ENCODE assay signal across 8 cellular contexts in genomic region chr2:156399224-156399949, GRCh38. TPM values are rescaled to one million over a fixed set of nuclear protein-coding genes. Genes with fewer than 3 reads are reported as not detected.
A peak's percentile ranks its signal among the peaks of the same experiment; 100 is the strongest.
DNase-seq lines count a peak whose midpoint lies in the region; ATAC-seq and FAIRE-seq lines count a peak whose summit lies in the region.

No MANE protein-coding gene starts in this region.

- peaks cover 21% of the 10 kb centered on the region for H3K4me1 Mint-ChIP-seq in activated T-helper 17 cell treated with anti-CD3 and anti-CD28 coated beads, Interleukin-2, amount 50 U/mL, for 72 hours

- peak overlapping the region; percentile 95 for H3K4me3 ChIP-seq in HUES48 (ENCODE audit: low read depth, low read length)
- peak overlapping the region; percentile 83; the same call in 1 of the 2 replicates for H3K4me3 ChIP-seq in iPS DF 6.9 (ENCODE audit: low read length)
- peak overlapping the region in 1 of 2 donors; percentile 75 for H3K4me3 ChIP-seq in small intestine (ENCODE audit: low read depth in 1 of 2, low read length in 2 of 2)

- H3K27ac ChIP-seq in HUES48 (ENCODE audit: low read depth, low read length) (no peak overlapping the region), iPS DF 6.9 (ENCODE audit: low read length) (no peak overlapping the region), small intestine (ENCODE audit: low read depth in 1 of 2, low read length in 1 of 2) (peak overlapping the region; percentile 5 to 41)

- WGBS in iPS DF 6.9 (ENCODE audit: insufficient coverage, insufficient read length) = no CpG with 5 or more reads among the region's 10 CpGs
- WGBS in small intestine, 3 donors = 27 to 44% (median 28%) methylated on average over 10 of the region's 10 CpGs

- H3K4me1 ChIP-seq in HUES48 (ENCODE audit: control insufficient read depth, insufficient read depth, low read length) (0 out of 2 replicates have a peak, but pooled peaks cover 2% of the 10 kb centered on the region), iPS DF 6.9 (ENCODE audit: control insufficient read depth, insufficient read depth, low read length) (no peaks in the 10 kb centered on the region; the same call in 1 of the 2 replicates), small intestine (ENCODE audit: control insufficient read depth in 2 of 2, insufficient read depth in 1 of 2, low read depth in 1 of 2, low read length in 1 of 2) (peaks cover 0 to 3% of the 10 kb centered on the region in 2 donors)

- H3K36me3 Mint-ChIP-seq in activated T-helper 17 cell treated with anti-CD3 and anti-CD28 coated beads, Interleukin-2, amount 50 U/mL, for 72 hours (ENCODE audit: low read depth) = peaks cover 19% of the 10 kb centered on the region

- no peak for ATAC-seq in activated T-helper 17 cell treated with anti-CD3 and anti-CD28 coated beads, Interleukin-2, amount 50 U/mL, for 72 hours (replicated peaks)
- ATAC-seq in GM19351 (IDR thresholded peaks at IDR 0.05; ENCODE audit: unreplicated experiment) = no peak

- no peaks in the 10 kb centered on the region for H3K9me3 ChIP-seq in HUES48 (ENCODE audit: control insufficient read depth, insufficient read depth, low read length)
- H3K9me3 ChIP-seq in iPS DF 6.9 (ENCODE audit: control insufficient read depth, insufficient read depth, low read length) = no peaks in the 10 kb centered on the region
- H3K9me3 ChIP-seq in small intestine (ENCODE audit: control insufficient read depth, low read depth) = no peaks in the 10 kb centered on the region

- no peaks in the 10 kb centered on the region for H3K36me3 ChIP-seq in HUES48 (ENCODE audit: control insufficient read depth, insufficient read depth, low read length)
- H3K36me3 ChIP-seq in iPS DF 6.9 (ENCODE audit: control insufficient read depth, insufficient read depth, low read length) = no peaks in the 10 kb centered on the region
- no peaks in the 10 kb centered on the region for H3K36me3 ChIP-seq in small intestine (ENCODE audit: control insufficient read depth in 2 of 2, insufficient read depth in 2 of 2, low read length in 2 of 2)

- H3K27me3 ChIP-seq in HUES48 (ENCODE audit: control insufficient read depth, insufficient read depth, low read length) = peaks cover 19% of the 10 kb centered on the region
- H3K27me3 ChIP-seq in iPS DF 6.9 (ENCODE audit: control insufficient read depth, insufficient read depth, low read length) = no peaks in the 10 kb centered on the region; the same call in 1 of the 2 replicates
- H3K27me3 ChIP-seq in small intestine (ENCODE audit: control insufficient read depth in 2 of 2, insufficient read depth in 2 of 2, low read length in 2 of 2) = no peaks in the 10 kb centered on the region

- FAIRE-seq in small intestine (lab: Jason Lieb, UNC) = no peak

- H3K27me3 Mint-ChIP-seq in activated T-helper 17 cell treated with anti-CD3 and anti-CD28 coated beads, Interleukin-2, amount 50 U/mL, for 72 hours = no peaks in the 10 kb centered on the region

- no peak overlapping the region for H3K9ac ChIP-seq in HUES48 (ENCODE audit: low read depth, low read length)

- H3K27ac Mint-ChIP-seq in activated T-helper 17 cell treated with anti-CD3 and anti-CD28 coated beads, Interleukin-2, amount 50 U/mL, for 72 hours = peak overlapping the region; percentile 99

- DNase-seq in EH (ENCODE audit: low read depth) = peak; percentile 50
- DNase-seq in iPS DF 6.9 (ENCODE audit: low read depth, low spot score) = no peak
- DNase-seq in small intestine = peak; percentile 17
- no peak for DNase-seq in DMS 273 treated with DMSO at 0.1 percent for 48 hours (lab: John Stamatoyannopoulos, UW)
- DNase-seq in stimulated activated CD4-positive, alpha-beta T cell treated with anti-CD3 and anti-CD28 coated beads, Interleukin-2, amount 100 ng/mL, for 48 hours = no peak

- peak overlapping the region; percentile 85 for H3K4me3 Mint-ChIP-seq in activated T-helper 17 cell treated with anti-CD3 and anti-CD28 coated beads, Interleukin-2, amount 50 U/mL, for 72 hours

- no peaks in the 10 kb centered on the region for H3K9me3 Mint-ChIP-seq in activated T-helper 17 cell treated with anti-CD3 and anti-CD28 coated beads, Interleukin-2, amount 50 U/mL, for 72 hours

RNA-seq across cellular contexts. Expression of gene GPD2, which starts 36.8 kb away (rescaled TPM):
- total RNA-seq in activated T-helper 17 cell treated with anti-CD3 and anti-CD28 coated beads, Interleukin-2, amount 50 U/mL, for 72 hours = 10 to 100 TPM; 14.9 to 31.6 TPM
- 10 to 100 TPM; 10.5 to 13.8 (median 13.6) TPM for polyA plus RNA-seq in small intestine

Comparison
In these comparisons a context has a peak if more than half of its experiments do, and no peak if none do; other contexts are left out.
1. DNase-seq: peak in EH (single experiment) and small intestine (single experiment); none in iPS DF 6.9 (single experiment), DMS 273 treated with DMSO at 0.1 percent for 48 hours (single experiment) and stimulated activated CD4-positive, alpha-beta T cell treated with anti-CD3 and anti-CD28 coated beads, Interleukin-2, amount 100 ng/mL, for 48 hours (0 of 2).
2. H3K27ac ChIP-seq: peak in small intestine (2 of 2); none in HUES48 (single experiment) and iPS DF 6.9 (single experiment).